Comparison of ENCODE assay signal across 1 cellular context in genomic region chr18:47601608-47602272, GRCh38.
TF ChIP-seq lines count a peak whose summit lies in the region.

No MANE protein-coding gene starts in this region.

TF ChIP-seq in WTC11, 78 proteins besides CTCF, POLR2A, EP300 and RAD21 (continued from another document):
- TF ChIP-seq HMGXB4 (CRISPR knock-in tag; IDR thresholded peaks at IDR 0.05), result no peak
- no peak for TF ChIP-seq ZNF281 (CRISPR knock-in tag; IDR thresholded peaks at IDR 0.05)
- TF ChIP-seq TP53 (CRISPR knock-in tag; IDR thresholded peaks at IDR 0.05), result no peak
- TF ChIP-seq STAT6 (CRISPR knock-in tag; conservative IDR thresholded peaks at IDR 0.05; ENCODE audit: low read depth), result no peak
- no peak for TF ChIP-seq ZMAT4 (CRISPR knock-in tag; IDR thresholded peaks at IDR 0.05)
- TF ChIP-seq NR3C1 (CRISPR knock-in tag; conservative IDR thresholded peaks at IDR 0.05; ENCODE audit: low read depth), result no peak
- TF ChIP-seq ZSCAN18 (CRISPR knock-in tag; IDR thresholded peaks at IDR 0.05), result no peak
- no peak for TF ChIP-seq AR (CRISPR knock-in tag; IDR thresholded peaks at IDR 0.05)
TF ChIP-seq in WTC11: peak in this region for 0.
